Comparison of ENCODE assay signal across 19 cellular contexts in genomic region chr4:182884046-182884445, GRCh38.
"Had no signal": no experiment of that assay in that cellular context is flagged by ENCODE, and none has a peak within 500 bp of the region (broad histone marks: within the 10 kb centered on the region; RNA-seq: fewer than 3 reads in every experiment).

No MANE protein-coding gene starts in this region.

- H3K4me1 Mint-ChIP-seq: endodermal cell, immature natural killer cell, memory B cell had no signal

- ATAC-seq: esophagus mucosa, left cardiac atrium, lower lobe of right lung, natural killer cell, sciatic nerve had no signal

- H3K4me3 Mint-ChIP-seq: endodermal cell, immature natural killer cell, memory B cell, mesothelial cell of epicardium, natural killer cell, neural crest cell, type B pancreatic cell had no signal

- H3K27me3 Mint-ChIP-seq: memory B cell, type B pancreatic cell had no signal

- H3K9me3 Mint-ChIP-seq: immature natural killer cell had no signal

- FAIRE-seq: keratinocyte, urothelium cell line had no signal

- DNase-seq: colonic mucosa; effector CD4-positive, alpha-beta T cell; endodermal cell; immature natural killer cell; left cardiac atrium; left ventricle myocardium inferior; lower lobe of right lung; natural killer cell; posterior cingulate gyrus; stimulated activated CD4-positive, alpha-beta T cell treated with anti-CD3 and anti-CD28 coated beads, Interleukin-2, amount 100 ng/mL, for 24 hours; stimulated activated naive CD4-positive, alpha-beta T cell had no signal

- H3K27ac Mint-ChIP-seq: endodermal cell, immature natural killer cell, memory B cell, mesothelial cell of epicardium, natural killer cell, type B pancreatic cell had no signal
